ENCODE assay signal across 3 cellular contexts in the genomic region with DNA sequence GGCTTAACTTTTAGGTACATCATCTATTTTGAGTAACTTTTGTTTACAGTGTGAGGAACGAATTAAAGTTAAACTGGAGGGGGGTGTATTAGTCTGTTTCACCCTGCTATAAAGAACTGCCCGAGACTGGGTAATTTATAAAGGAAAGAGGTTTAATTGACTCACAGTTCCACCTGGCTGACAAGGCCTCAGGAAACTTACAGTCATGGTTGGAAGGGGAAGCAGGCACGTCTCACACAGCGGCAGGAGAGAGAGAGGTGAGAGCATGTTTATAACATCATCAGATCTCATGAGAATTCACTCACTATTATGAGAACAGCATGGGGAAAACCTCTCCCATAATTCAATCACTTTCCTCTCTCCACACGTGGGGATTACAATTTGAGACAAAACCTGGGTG.
"Had no signal": no experiment of that assay in that cellular context is flagged by ENCODE, and none has a peak within 500 bp of the region (broad histone marks: within the 10 kb centered on the region; RNA-seq: fewer than 3 reads in every experiment).

No MANE protein-coding gene starts in this region.

- DNase-seq: GDM1, GF-D8 had no signal

- H3K4me3 ChIP-seq: GM12878 had no signal
